ENCODE assay signal across 36 cellular contexts in the genomic region with DNA sequence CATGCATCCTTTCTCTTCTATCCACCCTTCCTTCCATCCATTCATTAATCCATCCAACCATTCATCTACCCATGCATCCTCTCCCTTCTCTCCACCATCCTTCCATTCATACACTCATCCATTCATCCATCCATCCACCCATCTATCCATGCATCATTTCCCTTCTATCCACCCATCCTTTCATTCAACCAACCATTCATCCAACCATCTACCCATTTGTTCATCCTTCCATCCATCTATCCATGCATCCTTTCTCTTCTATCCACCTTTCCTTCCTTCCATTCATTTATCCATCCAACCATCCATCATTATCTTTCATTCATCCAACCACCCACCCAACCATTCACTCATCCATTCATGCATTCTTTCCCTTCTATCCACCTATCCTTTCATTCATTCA.
"Had no signal": no experiment of that assay in that cellular context is flagged by ENCODE, and none has a peak within 500 bp of the region (broad histone marks: within the 10 kb centered on the region; RNA-seq: fewer than 3 reads in every experiment).

No MANE protein-coding gene starts in this region.

- H3K27me3 ChIP-seq: MG63 had no signal

- H3K4me3 ChIP-seq: MG63 had no signal

- H3K9me3 ChIP-seq: MG63 had no signal

- H3K36me3 ChIP-seq: MG63 had no signal

- DNase-seq: Karpas-422, Kasumi-1, MG63, MM.1S, MV-4-11, NCI-H1048, NCI-H1092, NCI-H1092 treated with DMSO at 0.1 percent for 48 hours, NCI-H1105, NCI-H1105 treated with DMSO at 0.1 percent for 48 hours, NCI-H1417, NCI-H1417 treated with DMSO at 0.1 percent for 48 hours, NCI-H1436, NCI-H1436 treated with DMSO at 0.1 percent for 48 hours, NCI-H146, NCI-H1694 treated with DMSO at 0.1 percent for 48 hours, NCI-H187, NCI-H187 treated with DMSO at 0.1 percent for 48 hours, NCI-H1930, NCI-H2029, NCI-H2029 treated with DMSO at 0.1 percent for 48 hours, NCI-H2081, NCI-H2081 treated with DMSO at 0.1 percent for 48 hours, NCI-H2107, NCI-H2171, NCI-H2171 treated with DMSO at 0.1 percent for 48 hours, NCI-H2227 treated with DMSO at 0.1 percent for 48 hours, NCI-H226, NCI-H345, NCI-H446, NCI-H446 treated with DMSO at 0.1 percent for 48 hours, NCI-H510A, NCI-H510A treated with DMSO at 0.1 percent for 48 hours, NCI-H524, NCI-H524 treated with DMSO at 0.1 percent for 48 hours, NCI-H526 had no signal
